8 cellular contexts compared by ENCODE assay signal in the genomic region with DNA sequence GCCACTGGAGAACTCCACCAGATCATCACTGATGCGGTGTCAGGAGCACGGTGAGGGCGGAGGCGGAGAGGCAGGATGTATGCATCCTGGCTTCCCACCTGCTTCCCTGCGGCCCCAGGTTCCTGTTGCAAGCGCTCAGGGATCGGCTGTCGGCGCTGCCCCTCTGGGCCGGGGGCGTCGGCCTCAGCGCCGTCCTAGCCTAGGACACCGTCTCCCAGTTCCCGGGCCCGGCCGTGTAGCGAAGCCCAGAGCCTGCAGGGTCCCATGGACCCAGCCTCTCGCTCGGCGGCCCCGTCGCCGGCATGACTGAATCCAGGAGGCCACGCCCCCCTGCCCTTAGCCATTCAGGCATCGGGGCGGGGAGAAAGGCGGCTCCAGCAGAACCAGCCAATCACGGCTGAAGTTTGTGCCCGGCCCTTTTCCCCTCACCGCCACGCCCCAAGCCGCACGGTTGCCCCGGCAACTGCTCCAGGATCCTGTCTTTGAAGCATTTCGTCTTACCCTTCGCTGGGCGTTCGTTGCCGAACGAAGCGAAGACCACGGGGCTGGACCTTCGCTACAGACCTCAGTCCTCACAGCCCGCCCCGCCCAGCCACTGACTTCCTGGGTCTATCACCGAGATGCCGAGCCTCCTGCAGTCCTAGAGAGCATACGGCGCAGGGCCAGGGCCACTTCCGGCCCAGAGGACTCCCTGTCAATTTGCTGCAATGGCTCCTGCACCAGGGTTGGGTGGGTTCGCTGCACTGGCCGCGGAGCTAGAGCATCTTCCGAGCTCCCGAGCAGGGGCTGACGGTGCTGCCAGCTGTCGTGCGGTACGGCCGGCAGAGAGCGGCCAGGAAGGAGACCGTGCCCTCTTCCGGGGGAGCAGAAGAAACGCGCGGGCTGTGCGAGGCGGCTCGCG. TPM values are rescaled to one million over a fixed set of nuclear protein-coding genes. Genes with fewer than 3 reads are reported as not detected.
A peak's percentile ranks its signal among the peaks of the same experiment; 100 is the strongest.
DNase-seq lines count a peak whose midpoint lies in the region; ATAC-seq and TF ChIP-seq lines count a peak whose summit lies in the region.

No MANE protein-coding gene starts in this region.

- CTCF ChIA-PET in Caco-2 (lab: Charles Lee), result interaction anchor here (0.8 to 2.1 kb wide), 3 partner anchors 11 to 92 kb away, joined by 3 to 14 read pairs (median 8); a partner anchor contains a TSS

- H3K27me3 Mint-ChIP-seq in Caco-2 (ENCODE audit: insufficient read depth, unreplicated experiment), result no peaks in the 10 kb centered on the region
- H3K27me3 Mint-ChIP-seq in effector memory CD8-positive, alpha-beta T cell, result no peaks in the 10 kb centered on the region

- ATAC-seq in effector memory CD8-positive, alpha-beta T cell (replicated peaks), result peak; percentile 86

- H3K4me1 Mint-ChIP-seq in Caco-2 (ENCODE audit: low read depth, unreplicated experiment), result peaks cover 14% of the 10 kb centered on the region
- peaks cover 26 to 30% of the 10 kb centered on the region in 2 donors for H3K4me1 Mint-ChIP-seq in effector memory CD8-positive, alpha-beta T cell (ENCODE audit: low read depth in 2 of 2)

- no peaks in the 10 kb centered on the region for H3K9me3 Mint-ChIP-seq in Caco-2 (ENCODE audit: unreplicated experiment)
- H3K9me3 Mint-ChIP-seq in effector memory CD8-positive, alpha-beta T cell, result no peaks in the 10 kb centered on the region

- no peaks in the 10 kb centered on the region for H3K9me3 ChIP-seq in Caco-2

- no peaks in the 10 kb centered on the region for H3K27me3 ChIP-seq in Caco-2 (replicated peaks; ENCODE audit: control insufficient read depth, insufficient read depth, low read length)

- H3K27ac Mint-ChIP-seq in Caco-2 (ENCODE audit: unreplicated experiment), result peak overlapping the region; percentile 87
- peak overlapping the region; percentile 95 to 96 for H3K27ac Mint-ChIP-seq in effector memory CD8-positive, alpha-beta T cell

- peak in 1 of 2 experiments; percentile 29 for TF ChIP-seq CTCF in Caco-2 (IDR thresholded peaks at IDR 0.05; ENCODE audit: insufficient read depth in 1 of 2, low read depth in 1 of 2, low read length in 1 of 2, severe bottlenecking in 1 of 2, unreplicated experiment in 1 of 2)
- peak; percentile 12 for TF ChIP-seq CTCF in GM20000 (IDR thresholded peaks at IDR 0.05; ENCODE audit: extremely low read depth, missing control alignments)

- peaks cover 44% of the 10 kb centered on the region for H3K36me3 Mint-ChIP-seq in Caco-2 (ENCODE audit: insufficient read depth, unreplicated experiment)
- peaks cover 6% of the 10 kb centered on the region for H3K36me3 Mint-ChIP-seq in effector memory CD8-positive, alpha-beta T cell (ENCODE audit: insufficient read depth)

- H3K36me3 ChIP-seq in Caco-2 (ENCODE audit: control insufficient read depth, insufficient read depth, low read length), result no peaks in the 10 kb centered on the region

- intact Hi-C loops in Caco-2 (cut with micrococcal nuclease; ENCODE audit: unreplicated experiment), result loop anchor here (1.0 kb wide), 2 partner anchors 18 to 65 kb away; no protein-coding TSS in a partner anchor

- H3K4me3 ChIP-seq in Caco-2 (ENCODE audit: low read depth, low read length), result peak overlapping the region; percentile 72

- peaks cover 4% of the 10 kb centered on the region; the same call in 1 of the 2 replicates for H3K4me1 ChIP-seq in Caco-2

- peak; percentile 95 to 96 for DNase-seq in Caco-2
- peak; percentile 96 for DNase-seq in GM20000 (ENCODE audit: low spot score)
- DNase-seq in HT-29 (ENCODE audit: low spot score), result peak; percentile 97
- DNase-seq in NK-92 (lab: John Stamatoyannopoulos, UW; ENCODE audit: unreplicated experiment), result peak; percentile 78
- peak; percentile 98 for DNase-seq in activated CD8-positive, alpha-beta memory T cell treated with anti-CD3 and anti-CD28 coated beads for 24 hours
- peak; percentile 94 to 96 (median 95) for DNase-seq in effector memory CD8-positive, alpha-beta T cell
- DNase-seq in mesenteric fat pad (ENCODE audit: low spot score), result peak; percentile 98
- DNase-seq in stimulated activated CD8-positive, alpha-beta memory T cell treated with anti-CD3 and anti-CD28 coated beads, Interleukin-15, amount 100 ng/mL, for 1 hour (ENCODE audit: low read depth), result peak; percentile 96

- H3K4me3 Mint-ChIP-seq in Caco-2 (ENCODE audit: unreplicated experiment), result peak overlapping the region; percentile 90
- H3K4me3 Mint-ChIP-seq in effector memory CD8-positive, alpha-beta T cell, result peak overlapping the region; percentile 95 to 97

- POLR2A ChIA-PET in Caco-2 (lab: Charles Lee), result interaction anchor here (0.6 kb wide), 1 partner anchor 277 kb away, joined by 3 read pairs; a partner anchor contains a TSS

- BruUV-seq in Caco-2 (replicated peaks; lab: Mats Ljungman, UMichigan), result no TSS peak

RNA-seq across cellular contexts. Expression of a gene that starts 10.6 kb away (rescaled TPM):
- total RNA-seq in Caco-2 (2022) (5.3 and 5.5 TPM in 2 replicates), mesenteric fat pad (6.0 TPM)
- total RNA-seq in HT-29 (2014; rRNA removed; shearing (Covaris generic)), result 5.8 and 7.2 TPM in 2 replicates

RNA-seq across cellular contexts. Expression of a gene that starts 11.8 kb away (rescaled TPM):
- 10.3 and 13.5 TPM in 2 replicates for total RNA-seq in Caco-2 (2022)
- total RNA-seq in HT-29 (2014; rRNA removed; shearing (Covaris generic)), result 26.7 and 33.3 TPM in 2 replicates
- total RNA-seq in mesenteric fat pad, result 6.1 TPM

RNA-seq across cellular contexts. Expression of a gene that starts 25.1 kb away (rescaled TPM):
- total RNA-seq in Caco-2 (2022) (not detected in 2 replicates), mesenteric fat pad (not detected)
- not detected in 2 replicates for total RNA-seq in HT-29 (2014; rRNA removed; shearing (Covaris generic))

RNA-seq across cellular contexts. Expression of a gene that starts 58.8 kb away (rescaled TPM):
- total RNA-seq in Caco-2 (2022), result 149 and 165 TPM in 2 replicates
- 5.0 and 8.5 TPM in 2 replicates for total RNA-seq in HT-29 (2014; rRNA removed; shearing (Covaris generic))
- 36.0 TPM for total RNA-seq in mesenteric fat pad

Comparison
In these comparisons a context has a peak if more than half of its experiments do, and no peak if none do; other contexts are left out.
1. Peak in every context shown above with its lines: DNase-seq, ATAC-seq and H3K4me3 ChIP-seq.